ENCODE assay signal across 1 cellular context in genomic region chr2:240644171-240644651, GRCh38.
TF ChIP-seq lines count a peak whose summit lies in the region.

No MANE protein-coding gene starts in this region.

TF ChIP-seq in SK-N-SH treated with all-trans-retinoic acid at 6 μM for 48 hours, 23 proteins besides CTCF, POLR2A, EP300 and RAD21 (continued from another document):
- TF ChIP-seq, protein P1, sequence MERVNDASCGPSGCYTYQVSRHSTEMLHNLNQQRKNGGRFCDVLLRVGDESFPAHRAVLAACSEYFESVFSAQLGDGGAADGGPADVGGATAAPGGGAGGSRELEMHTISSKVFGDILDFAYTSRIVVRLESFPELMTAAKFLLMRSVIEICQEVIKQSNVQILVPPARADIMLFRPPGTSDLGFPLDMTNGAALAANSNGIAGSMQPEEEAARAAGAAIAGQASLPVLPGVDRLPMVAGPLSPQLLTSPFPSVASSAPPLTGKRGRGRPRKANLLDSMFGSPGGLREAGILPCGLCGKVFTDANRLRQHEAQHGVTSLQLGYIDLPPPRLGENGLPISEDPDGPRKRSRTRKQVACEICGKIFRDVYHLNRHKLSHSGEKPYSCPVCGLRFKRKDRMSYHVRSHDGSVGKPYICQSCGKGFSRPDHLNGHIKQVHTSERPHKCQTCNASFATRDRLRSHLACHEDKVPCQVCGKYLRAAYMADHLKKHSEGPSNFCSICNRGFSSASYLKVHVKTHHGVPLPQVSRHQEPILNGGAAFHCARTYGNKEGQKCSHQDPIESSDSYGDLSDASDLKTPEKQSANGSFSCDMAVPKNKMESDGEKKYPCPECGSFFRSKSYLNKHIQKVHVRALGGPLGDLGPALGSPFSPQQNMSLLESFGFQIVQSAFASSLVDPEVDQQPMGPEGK (CRISPR knock-in tag; IDR thresholded peaks at IDR 0.05; ENCODE audit: borderline replicate concordance): no peak
- TF ChIP-seq SNAI2 (CRISPR knock-in tag; IDR thresholded peaks at IDR 0.05): no peak
- no peak for TF ChIP-seq ZNF8 (CRISPR knock-in tag; IDR thresholded peaks at IDR 0.05)
- no peak for TF ChIP-seq OSR1 (CRISPR knock-in tag; IDR thresholded peaks at IDR 0.05)
- no peak for TF ChIP-seq ZNF70 (CRISPR knock-in tag; IDR thresholded peaks at IDR 0.05)
- no peak for TF ChIP-seq PPARA (CRISPR knock-in tag; IDR thresholded peaks at IDR 0.05; ENCODE audit: borderline replicate concordance)
- TF ChIP-seq TOX (CRISPR knock-in tag; IDR thresholded peaks at IDR 0.05; ENCODE audit: borderline replicate concordance): no peak
- TF ChIP-seq, protein P2, sequence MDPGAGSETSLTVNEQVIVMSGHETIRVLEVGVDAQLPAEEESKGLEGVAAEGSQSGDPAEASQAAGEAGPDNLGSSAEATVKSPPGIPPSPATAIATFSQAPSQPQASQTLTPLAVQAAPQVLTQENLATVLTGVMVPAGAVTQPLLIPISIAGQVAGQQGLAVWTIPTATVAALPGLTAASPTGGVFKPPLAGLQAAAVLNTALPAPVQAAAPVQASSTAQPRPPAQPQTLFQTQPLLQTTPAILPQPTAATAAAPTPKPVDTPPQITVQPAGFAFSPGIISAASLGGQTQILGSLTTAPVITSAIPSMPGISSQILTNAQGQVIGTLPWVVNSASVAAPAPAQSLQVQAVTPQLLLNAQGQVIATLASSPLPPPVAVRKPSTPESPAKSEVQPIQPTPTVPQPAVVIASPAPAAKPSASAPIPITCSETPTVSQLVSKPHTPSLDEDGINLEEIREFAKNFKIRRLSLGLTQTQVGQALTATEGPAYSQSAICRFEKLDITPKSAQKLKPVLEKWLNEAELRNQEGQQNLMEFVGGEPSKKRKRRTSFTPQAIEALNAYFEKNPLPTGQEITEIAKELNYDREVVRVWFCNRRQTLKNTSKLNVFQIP (CRISPR knock-in tag; IDR thresholded peaks at IDR 0.05; ENCODE audit: borderline replicate concordance, low read depth): no peak
- TF ChIP-seq ZFP30 (CRISPR knock-in tag; IDR thresholded peaks at IDR 0.05): no peak
- TF ChIP-seq ZNF565 (CRISPR knock-in tag; conservative IDR thresholded peaks at IDR 0.05; ENCODE audit: low read depth): no peak
- TF ChIP-seq GLIS3 (CRISPR knock-in tag; IDR thresholded peaks at IDR 0.05): no peak
